In the genomic region with DNA sequence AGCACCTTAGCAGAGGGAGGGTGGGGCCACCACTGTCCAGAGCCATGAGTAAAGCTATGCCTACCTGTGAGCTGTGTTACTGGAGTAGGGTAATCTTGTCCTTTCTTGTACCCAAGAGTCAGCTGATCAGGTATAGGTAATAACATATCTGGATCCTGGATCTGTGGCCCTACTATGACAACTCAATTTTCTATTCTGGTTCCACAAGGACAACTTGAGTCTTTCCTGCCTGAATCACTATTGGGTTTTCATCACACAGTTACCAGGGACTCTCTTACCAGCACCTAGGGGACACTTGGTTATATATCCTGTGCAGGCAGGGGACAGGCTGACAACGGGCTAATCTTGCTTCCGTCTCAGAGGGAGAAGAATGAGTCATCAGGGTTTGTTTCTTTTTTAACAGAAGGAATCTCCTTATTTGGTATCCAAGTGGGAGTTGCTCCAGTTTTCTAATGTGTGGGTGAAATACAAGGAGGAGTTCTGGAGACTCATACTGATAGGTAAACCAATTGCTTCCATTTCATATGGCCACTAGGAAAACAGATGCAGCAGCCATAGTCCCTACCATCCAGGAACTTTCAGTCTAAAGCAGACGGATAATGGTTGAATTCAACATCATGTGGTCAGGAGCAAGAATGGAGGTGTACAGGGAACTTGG, we compare ENCODE assay signal across 8 cellular contexts. TPM values are rescaled to one million over a fixed set of nuclear protein-coding genes. Genes with fewer than 3 reads are reported as not detected.
A peak's percentile ranks its signal among the peaks of the same experiment; 100 is the strongest.
DNase-seq lines count a peak whose midpoint lies in the region; TF ChIP-seq lines count a peak whose summit lies in the region.

No MANE protein-coding gene starts in this region.

- H3K4me3 ChIP-seq in HEK293 (ENCODE audit: low read depth, low read length), result no peak overlapping the region
- H3K4me3 ChIP-seq in colonic mucosa, result no peak overlapping the region
- no peak overlapping the region for H3K4me3 ChIP-seq in mucosa of rectum (ENCODE audit: low read length in 2 of 2)

- in situ Hi-C loops in Caki2 (cut with HindIII; ENCODE audit: low pct_unique_long_range_greater_than_20kb, low sequenced_read_pairs), result no loop called here

- H3K36me3 ChIP-seq in HEK293 (ENCODE audit: control insufficient read depth in 2 of 2, insufficient read depth in 1 of 2, low read length in 2 of 2) (peaks cover 11 to 48% of the 10 kb centered on the region in 2 experiments), colonic mucosa (no peaks in the 10 kb centered on the region), mucosa of rectum (ENCODE audit: control insufficient read depth in 2 of 2, insufficient read depth in 2 of 2, low read length in 2 of 2) (peaks cover 11 to 20% of the 10 kb centered on the region in 2 donors)

- H3K27ac ChIP-seq in HEK293 (ENCODE audit: extremely low read depth, low read depth, low read length) (0 out of 2 replicates have a peak overlapping the region, but pooled peaks have one; percentile 38), RWPE1 (no peak overlapping the region), colonic mucosa (peak overlapping the region; percentile 48), mucosa of rectum (ENCODE audit: low read depth in 2 of 2, low read length in 2 of 2) (peak overlapping the region; percentile 23 to 50)

- peak; percentile 94 for DNase-seq in Caki2 (ENCODE audit: low read depth)
- peak; percentile 36 for DNase-seq in RWPE1 (ENCODE audit: low spot score)
- DNase-seq in colonic mucosa, result no peak
- DNase-seq in iPS-NIHi11 (ENCODE audit: low spot score), result no peak
- no peak for DNase-seq in NCI-H510A (lab: John Stamatoyannopoulos, UW)
- DNase-seq in posterior cingulate gyrus, result no peak

- TF ChIP-seq CTCF in HEK293 (tag by site-specific recombination; IDR thresholded peaks at IDR 0.05) (no peak), RWPE1 (conservative IDR thresholded peaks at IDR 0.05; ENCODE audit: low read depth) (no peak), colonic mucosa (IDR thresholded peaks at IDR 0.05) (no peak)

- H3K27me3 ChIP-seq in colonic mucosa (no peaks in the 10 kb centered on the region), mucosa of rectum (ENCODE audit: control insufficient read depth in 2 of 2, insufficient read depth in 2 of 2, low read length in 2 of 2) (no peaks in the 10 kb centered on the region)

- CTCF ChIA-PET in HEK293 (lab: Yijun Ruan, JAX) (no interaction called here), RWPE1 (lab: Yijun Ruan, JAX) (no interaction called here)

- H3K9ac ChIP-seq in colonic mucosa (ENCODE audit: low read depth in 2 of 2, low read length in 2 of 2) (peak overlapping the region in 1 of 2 donors; percentile 15), mucosa of rectum (ENCODE audit: low read depth in 1 of 2, low read length in 2 of 2) (no peak overlapping the region)

- H3K4me1 ChIP-seq in HEK293 (ENCODE audit: control insufficient read depth, insufficient read depth, low read length) (peaks cover 21% of the 10 kb centered on the region), colonic mucosa (peaks cover 10% of the 10 kb centered on the region), mucosa of rectum (ENCODE audit: control insufficient read depth in 2 of 2, insufficient read depth in 2 of 2, low read length in 2 of 2) (peaks cover 20 to 31% of the 10 kb centered on the region in 2 donors)

- no peaks in the 10 kb centered on the region for H3K9me3 ChIP-seq in HEK293 (ENCODE audit: control insufficient read depth, insufficient read depth, low read depth, low read length)
- no peaks in the 10 kb centered on the region for H3K9me3 ChIP-seq in colonic mucosa
- H3K9me3 ChIP-seq in mucosa of rectum (ENCODE audit: control insufficient read depth in 2 of 2, low read length in 2 of 2), result no peaks in the 10 kb centered on the region

- intact Hi-C loops in colonic mucosa (cut with DNase I) (no loop called here), posterior cingulate gyrus (cut with DNase I) (no loop called here)

- POLR2A ChIA-PET in HEK293 (lab: Yijun Ruan, JAX), result no interaction called here
- POLR2A ChIA-PET in RWPE1 (lab: Yijun Ruan, JAX; ENCODE audit: low non-redundant PET), result interaction anchor here (0.5 kb wide), 1 partner anchor 114 kb away, joined by 3 read pairs; no protein-coding TSS in a partner anchor

TF ChIP-seq in HEK293, 187 proteins besides CTCF, POLR2A, EP300 and RAD21 (continues in another document):
- no peak; the same call in 1 of the 2 replicates for TF ChIP-seq ZNF629 (tag by site-specific recombination; IDR thresholded peaks at IDR 0.05)
- TF ChIP-seq ZNF791 (tag by site-specific recombination; IDR thresholded peaks at IDR 0.05), result no peak
- TF ChIP-seq BCL11B (tag by site-specific recombination; IDR thresholded peaks at IDR 0.05; ENCODE audit: low read depth), result no peak
- TF ChIP-seq ZNF544 (tag by site-specific recombination; IDR thresholded peaks at IDR 0.05), result no peak
- no peak for TF ChIP-seq ZNF175 (tag by site-specific recombination; IDR thresholded peaks at IDR 0.05)
- TF ChIP-seq ZBTB48 (tag by site-specific recombination; IDR thresholded peaks at IDR 0.05), result peak; percentile 55; the same call in 1 of the 2 replicates
- TF ChIP-seq ZNF184 (tag by site-specific recombination; IDR thresholded peaks at IDR 0.05), result no peak
- TF ChIP-seq ZFP69B (tag by site-specific recombination; IDR thresholded peaks at IDR 0.05), result no peak
- TF ChIP-seq ZNF37A (tag by site-specific recombination; IDR thresholded peaks at IDR 0.05), result no peak
- no peak for TF ChIP-seq ZNF221 (tag by site-specific recombination; IDR thresholded peaks at IDR 0.05; ENCODE audit: borderline replicate concordance)
- TF ChIP-seq ZNF529 (tag by site-specific recombination; IDR thresholded peaks at IDR 0.05; ENCODE audit: insufficient replicate concordance), result no peak
- no peak for TF ChIP-seq ZFP3 (tag by site-specific recombination; IDR thresholded peaks at IDR 0.05; ENCODE audit: low read depth)
- 0 out of 2 replicates have a peak, but pooled peaks have one; percentile 20 for TF ChIP-seq FEZF1 (tag by site-specific recombination; IDR thresholded peaks at IDR 0.05)
- TF ChIP-seq, protein P1, sequence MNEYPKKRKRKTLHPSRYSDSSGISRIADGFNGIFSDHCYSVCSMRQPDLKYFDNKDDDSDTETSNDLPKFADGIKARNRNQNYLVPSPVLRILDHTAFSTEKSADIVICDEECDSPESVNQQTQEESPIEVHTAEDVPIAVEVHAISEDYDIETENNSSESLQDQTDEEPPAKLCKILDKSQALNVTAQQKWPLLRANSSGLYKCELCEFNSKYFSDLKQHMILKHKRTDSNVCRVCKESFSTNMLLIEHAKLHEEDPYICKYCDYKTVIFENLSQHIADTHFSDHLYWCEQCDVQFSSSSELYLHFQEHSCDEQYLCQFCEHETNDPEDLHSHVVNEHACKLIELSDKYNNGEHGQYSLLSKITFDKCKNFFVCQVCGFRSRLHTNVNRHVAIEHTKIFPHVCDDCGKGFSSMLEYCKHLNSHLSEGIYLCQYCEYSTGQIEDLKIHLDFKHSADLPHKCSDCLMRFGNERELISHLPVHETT (tag by site-specific recombination; IDR thresholded peaks at IDR 0.05), result no peak
- TF ChIP-seq, protein P2, sequence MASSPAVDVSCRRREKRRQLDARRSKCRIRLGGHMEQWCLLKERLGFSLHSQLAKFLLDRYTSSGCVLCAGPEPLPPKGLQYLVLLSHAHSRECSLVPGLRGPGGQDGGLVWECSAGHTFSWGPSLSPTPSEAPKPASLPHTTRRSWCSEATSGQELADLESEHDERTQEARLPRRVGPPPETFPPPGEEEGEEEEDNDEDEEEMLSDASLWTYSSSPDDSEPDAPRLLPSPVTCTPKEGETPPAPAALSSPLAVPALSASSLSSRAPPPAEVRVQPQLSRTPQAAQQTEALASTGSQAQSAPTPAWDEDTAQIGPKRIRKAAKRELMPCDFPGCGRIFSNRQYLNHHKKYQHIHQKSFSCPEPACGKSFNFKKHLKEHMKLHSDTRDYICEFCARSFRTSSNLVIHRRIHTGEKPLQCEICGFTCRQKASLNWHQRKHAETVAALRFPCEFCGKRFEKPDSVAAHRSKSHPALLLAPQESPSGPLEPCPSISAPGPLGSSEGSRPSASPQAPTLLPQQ (tag by site-specific recombination; IDR thresholded peaks at IDR 0.05), result peak; percentile 54
- TF ChIP-seq ZBTB17 (tag by site-specific recombination; IDR thresholded peaks at IDR 0.05), result peak; percentile 37
- TF ChIP-seq HOXD13 (CRISPR knock-in tag; IDR thresholded peaks at IDR 0.05; ENCODE audit: borderline replicate concordance), result no peak

RNA-seq across cellular contexts. Expression of a gene that starts 6.8 kb away (rescaled TPM):
- 6.2 and 14.5 TPM in 2 replicates for total RNA-seq in Caki2 (2014; rRNA removed; shearing (Covaris generic); ENCODE audit: low replicate concordance)
- 10 to 100 TPM; 12.9 to 14.9 TPM for total RNA-seq in colonic mucosa

Comparison
In these comparisons a context has a peak if more than half of its experiments do, and no peak if none do; other contexts are left out.
1. DNase-seq: peak in Caki2 (single experiment) and RWPE1 (single experiment); none in colonic mucosa (single experiment), iPS-NIHi11 (single experiment), NCI-H510A (single experiment) and posterior cingulate gyrus (0 of 10).